ENCODE assay signal across 8 cellular contexts in genomic region chr3:39733804-39734203, GRCh38.
"Had no signal": no experiment of that assay in that cellular context is flagged by ENCODE, and none has a peak within 500 bp of the region (broad histone marks: within the 10 kb centered on the region; RNA-seq: fewer than 3 reads in every experiment).

No MANE protein-coding gene starts in this region.

- H3K4me3 ChIP-seq: GM12878 had no signal

- FAIRE-seq: G401.6, GM12878, GM12891, GM12892, GM18507, GM19239 had no signal

- ATAC-seq: GM12878 had no signal

- DNase-seq: GDM1, GF-D8 had no signal
